ENCODE assay signal across 8 cellular contexts in genomic region chr9:122159026-122159924, GRCh38. TPM values are rescaled to one million over a fixed set of nuclear protein-coding genes. Genes with fewer than 3 reads are reported as not detected.
DNase-seq lines count a peak whose midpoint lies in the region; ATAC-seq and TF ChIP-seq lines count a peak whose summit lies in the region.

MORN5 (plus strand) TSS chr9:122159908; CDS start chr9:122159973, 65 bp downstream.
NDUFA8 (minus strand) TSS chr9:122159779; CDS start chr9:122159677, 102 bp downstream.

- peaks cover 29% of the 10 kb centered on the region for H3K4me1 Mint-ChIP-seq in T-helper 1 cell treated with Interleukin-12 subunit alpha and Interleukin-12 subunit beta and Interleukin-4 antibody, amounts not matched to agents 30 μg/mL and 1 μg/mL, for 36 hours (ENCODE audit: low read depth)
- peaks cover 10% of the 10 kb centered on the region for H3K4me1 Mint-ChIP-seq in progenitor cell of endocrine pancreas (ENCODE audit: low read depth)

- peaks cover 7% of the 10 kb centered on the region for H3K9me3 Mint-ChIP-seq in T-helper 1 cell treated with Interleukin-12 subunit alpha and Interleukin-12 subunit beta and Interleukin-4 antibody, amounts not matched to agents 30 μg/mL and 1 μg/mL, for 36 hours
- H3K9me3 Mint-ChIP-seq in progenitor cell of endocrine pancreas (ENCODE audit: low read depth), result peaks cover 6% of the 10 kb centered on the region

- peak; percentile 93 for ATAC-seq in GM18498 (IDR thresholded peaks at IDR 0.05; ENCODE audit: unreplicated experiment)
- ATAC-seq in HG02885 (IDR thresholded peaks at IDR 0.05; ENCODE audit: poor library complexity, unreplicated experiment), result peak; percentile 96
- ATAC-seq in left ventricle myocardium superior, result peak; percentile 98

- intact Hi-C loops in left ventricle myocardium superior (cut with micrococcal nuclease), result no loop called here

- H3K27ac ChIP-seq in angular gyrus (ENCODE audit: low read depth, low read length), result peak within 1 kb of the TSS; percentile 93

- peak within 1 kb of the TSS; percentile 94 for H3K27ac Mint-ChIP-seq in T-helper 1 cell treated with Interleukin-12 subunit alpha and Interleukin-12 subunit beta and Interleukin-4 antibody, amounts not matched to agents 30 μg/mL and 1 μg/mL, for 36 hours
- peak within 1 kb of the TSS; percentile 92 for H3K27ac Mint-ChIP-seq in progenitor cell of endocrine pancreas

- peaks cover 23% of the 10 kb centered on the region for H3K27me3 Mint-ChIP-seq in T-helper 1 cell treated with Interleukin-12 subunit alpha and Interleukin-12 subunit beta and Interleukin-4 antibody, amounts not matched to agents 30 μg/mL and 1 μg/mL, for 36 hours (ENCODE audit: low read depth)
- peaks cover 15% of the 10 kb centered on the region for H3K27me3 Mint-ChIP-seq in progenitor cell of endocrine pancreas

- no peak for TF ChIP-seq CTCF in progenitor cell of endocrine pancreas (IDR thresholded peaks at IDR 0.05; ENCODE audit: unreplicated experiment)

- H3K4me3 Mint-ChIP-seq in T-helper 1 cell treated with Interleukin-12 subunit alpha and Interleukin-12 subunit beta and Interleukin-4 antibody, amounts not matched to agents 30 μg/mL and 1 μg/mL, for 36 hours, result peak within 1 kb of the TSS; percentile 99
- H3K4me3 Mint-ChIP-seq in progenitor cell of endocrine pancreas (ENCODE audit: low read depth), result peak within 1 kb of the TSS; percentile 98

- H3K36me3 Mint-ChIP-seq in T-helper 1 cell treated with Interleukin-12 subunit alpha and Interleukin-12 subunit beta and Interleukin-4 antibody, amounts not matched to agents 30 μg/mL and 1 μg/mL, for 36 hours (ENCODE audit: low read depth), result no peaks in the 10 kb centered on the region
- peaks cover 2% of the 10 kb centered on the region for H3K36me3 Mint-ChIP-seq in progenitor cell of endocrine pancreas (ENCODE audit: insufficient read depth)

- peak; percentile 93 for DNase-seq in NCI-H1694 (lab: John Stamatoyannopoulos, UW)
- peak; percentile 98 for DNase-seq in left ventricle myocardium superior
- DNase-seq in progenitor cell of endocrine pancreas (ENCODE audit: low spot score, unreplicated experiment), result peak; percentile 97
- peak; percentile 96 for DNase-seq in ureter (ENCODE audit: low spot score)

RNA-seq across cellular contexts. Expression of gene MORN5, which starts in this region (rescaled TPM):
- total RNA-seq in left ventricle myocardium superior (not detected), progenitor cell of endocrine pancreas (0.57 and 1.9 TPM in 2 replicates), ureter (1.4 TPM)

RNA-seq across cellular contexts. Expression of gene NDUFA8, which starts in this region (rescaled TPM):
- total RNA-seq in left ventricle myocardium superior, result 321 TPM
- total RNA-seq in progenitor cell of endocrine pancreas, result 43.1 and 44.6 TPM in 2 replicates
- 38.1 TPM for total RNA-seq in ureter

Comparison
In these comparisons a context has a peak if more than half of its experiments do, and no peak if none do; other contexts are left out.
1. Peak in every context shown above with its lines: DNase-seq, ATAC-seq and H3K27ac ChIP-seq.